Comparison of ENCODE assay signal across 1 cellular context in the genomic region with DNA sequence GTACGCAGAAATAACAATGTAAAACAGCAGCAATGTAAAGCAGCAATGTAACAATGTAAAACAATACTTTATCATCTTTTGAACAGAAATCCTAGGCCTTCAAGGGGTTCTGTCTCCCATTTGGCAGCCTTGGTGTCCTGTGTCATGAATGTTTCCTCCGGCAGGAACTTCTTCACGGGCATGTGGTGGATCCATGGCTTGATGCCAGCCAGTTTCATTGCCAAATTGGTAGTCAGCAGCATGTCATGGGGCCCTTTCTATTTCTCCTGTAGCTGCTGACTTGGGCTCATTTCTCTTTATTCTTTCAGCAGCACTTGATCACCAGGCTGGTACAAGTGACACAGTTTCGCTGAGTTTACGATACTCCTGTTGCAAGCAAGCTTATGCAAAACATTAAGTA.
TF ChIP-seq lines count a peak whose summit lies in the region.

No MANE protein-coding gene starts in this region.

TF ChIP-seq in GM23338, 12 proteins besides CTCF, POLR2A, EP300 and RAD21 (continued from another document):
- TF ChIP-seq, protein P1, sequence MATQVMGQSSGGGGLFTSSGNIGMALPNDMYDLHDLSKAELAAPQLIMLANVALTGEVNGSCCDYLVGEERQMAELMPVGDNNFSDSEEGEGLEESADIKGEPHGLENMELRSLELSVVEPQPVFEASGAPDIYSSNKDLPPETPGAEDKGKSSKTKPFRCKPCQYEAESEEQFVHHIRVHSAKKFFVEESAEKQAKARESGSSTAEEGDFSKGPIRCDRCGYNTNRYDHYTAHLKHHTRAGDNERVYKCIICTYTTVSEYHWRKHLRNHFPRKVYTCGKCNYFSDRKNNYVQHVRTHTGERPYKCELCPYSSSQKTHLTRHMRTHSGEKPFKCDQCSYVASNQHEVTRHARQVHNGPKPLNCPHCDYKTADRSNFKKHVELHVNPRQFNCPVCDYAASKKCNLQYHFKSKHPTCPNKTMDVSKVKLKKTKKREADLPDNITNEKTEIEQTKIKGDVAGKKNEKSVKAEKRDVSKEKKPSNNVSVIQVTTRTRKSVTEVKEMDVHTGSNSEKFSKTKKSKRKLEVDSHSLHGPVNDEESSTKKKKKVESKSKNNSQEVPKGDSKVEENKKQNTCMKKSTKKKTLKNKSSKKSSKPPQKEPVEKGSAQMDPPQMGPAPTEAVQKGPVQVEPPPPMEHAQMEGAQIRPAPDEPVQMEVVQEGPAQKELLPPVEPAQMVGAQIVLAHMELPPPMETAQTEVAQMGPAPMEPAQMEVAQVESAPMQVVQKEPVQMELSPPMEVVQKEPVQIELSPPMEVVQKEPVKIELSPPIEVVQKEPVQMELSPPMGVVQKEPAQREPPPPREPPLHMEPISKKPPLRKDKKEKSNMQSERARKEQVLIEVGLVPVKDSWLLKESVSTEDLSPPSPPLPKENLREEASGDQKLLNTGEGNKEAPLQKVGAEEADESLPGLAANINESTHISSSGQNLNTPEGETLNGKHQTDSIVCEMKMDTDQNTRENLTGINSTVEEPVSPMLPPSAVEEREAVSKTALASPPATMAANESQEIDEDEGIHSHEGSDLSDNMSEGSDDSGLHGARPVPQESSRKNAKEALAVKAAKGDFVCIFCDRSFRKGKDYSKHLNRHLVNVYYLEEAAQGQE (IDR thresholded peaks at IDR 0.05; ENCODE audit: unreplicated experiment), result no peak
- TF ChIP-seq, protein P2, sequence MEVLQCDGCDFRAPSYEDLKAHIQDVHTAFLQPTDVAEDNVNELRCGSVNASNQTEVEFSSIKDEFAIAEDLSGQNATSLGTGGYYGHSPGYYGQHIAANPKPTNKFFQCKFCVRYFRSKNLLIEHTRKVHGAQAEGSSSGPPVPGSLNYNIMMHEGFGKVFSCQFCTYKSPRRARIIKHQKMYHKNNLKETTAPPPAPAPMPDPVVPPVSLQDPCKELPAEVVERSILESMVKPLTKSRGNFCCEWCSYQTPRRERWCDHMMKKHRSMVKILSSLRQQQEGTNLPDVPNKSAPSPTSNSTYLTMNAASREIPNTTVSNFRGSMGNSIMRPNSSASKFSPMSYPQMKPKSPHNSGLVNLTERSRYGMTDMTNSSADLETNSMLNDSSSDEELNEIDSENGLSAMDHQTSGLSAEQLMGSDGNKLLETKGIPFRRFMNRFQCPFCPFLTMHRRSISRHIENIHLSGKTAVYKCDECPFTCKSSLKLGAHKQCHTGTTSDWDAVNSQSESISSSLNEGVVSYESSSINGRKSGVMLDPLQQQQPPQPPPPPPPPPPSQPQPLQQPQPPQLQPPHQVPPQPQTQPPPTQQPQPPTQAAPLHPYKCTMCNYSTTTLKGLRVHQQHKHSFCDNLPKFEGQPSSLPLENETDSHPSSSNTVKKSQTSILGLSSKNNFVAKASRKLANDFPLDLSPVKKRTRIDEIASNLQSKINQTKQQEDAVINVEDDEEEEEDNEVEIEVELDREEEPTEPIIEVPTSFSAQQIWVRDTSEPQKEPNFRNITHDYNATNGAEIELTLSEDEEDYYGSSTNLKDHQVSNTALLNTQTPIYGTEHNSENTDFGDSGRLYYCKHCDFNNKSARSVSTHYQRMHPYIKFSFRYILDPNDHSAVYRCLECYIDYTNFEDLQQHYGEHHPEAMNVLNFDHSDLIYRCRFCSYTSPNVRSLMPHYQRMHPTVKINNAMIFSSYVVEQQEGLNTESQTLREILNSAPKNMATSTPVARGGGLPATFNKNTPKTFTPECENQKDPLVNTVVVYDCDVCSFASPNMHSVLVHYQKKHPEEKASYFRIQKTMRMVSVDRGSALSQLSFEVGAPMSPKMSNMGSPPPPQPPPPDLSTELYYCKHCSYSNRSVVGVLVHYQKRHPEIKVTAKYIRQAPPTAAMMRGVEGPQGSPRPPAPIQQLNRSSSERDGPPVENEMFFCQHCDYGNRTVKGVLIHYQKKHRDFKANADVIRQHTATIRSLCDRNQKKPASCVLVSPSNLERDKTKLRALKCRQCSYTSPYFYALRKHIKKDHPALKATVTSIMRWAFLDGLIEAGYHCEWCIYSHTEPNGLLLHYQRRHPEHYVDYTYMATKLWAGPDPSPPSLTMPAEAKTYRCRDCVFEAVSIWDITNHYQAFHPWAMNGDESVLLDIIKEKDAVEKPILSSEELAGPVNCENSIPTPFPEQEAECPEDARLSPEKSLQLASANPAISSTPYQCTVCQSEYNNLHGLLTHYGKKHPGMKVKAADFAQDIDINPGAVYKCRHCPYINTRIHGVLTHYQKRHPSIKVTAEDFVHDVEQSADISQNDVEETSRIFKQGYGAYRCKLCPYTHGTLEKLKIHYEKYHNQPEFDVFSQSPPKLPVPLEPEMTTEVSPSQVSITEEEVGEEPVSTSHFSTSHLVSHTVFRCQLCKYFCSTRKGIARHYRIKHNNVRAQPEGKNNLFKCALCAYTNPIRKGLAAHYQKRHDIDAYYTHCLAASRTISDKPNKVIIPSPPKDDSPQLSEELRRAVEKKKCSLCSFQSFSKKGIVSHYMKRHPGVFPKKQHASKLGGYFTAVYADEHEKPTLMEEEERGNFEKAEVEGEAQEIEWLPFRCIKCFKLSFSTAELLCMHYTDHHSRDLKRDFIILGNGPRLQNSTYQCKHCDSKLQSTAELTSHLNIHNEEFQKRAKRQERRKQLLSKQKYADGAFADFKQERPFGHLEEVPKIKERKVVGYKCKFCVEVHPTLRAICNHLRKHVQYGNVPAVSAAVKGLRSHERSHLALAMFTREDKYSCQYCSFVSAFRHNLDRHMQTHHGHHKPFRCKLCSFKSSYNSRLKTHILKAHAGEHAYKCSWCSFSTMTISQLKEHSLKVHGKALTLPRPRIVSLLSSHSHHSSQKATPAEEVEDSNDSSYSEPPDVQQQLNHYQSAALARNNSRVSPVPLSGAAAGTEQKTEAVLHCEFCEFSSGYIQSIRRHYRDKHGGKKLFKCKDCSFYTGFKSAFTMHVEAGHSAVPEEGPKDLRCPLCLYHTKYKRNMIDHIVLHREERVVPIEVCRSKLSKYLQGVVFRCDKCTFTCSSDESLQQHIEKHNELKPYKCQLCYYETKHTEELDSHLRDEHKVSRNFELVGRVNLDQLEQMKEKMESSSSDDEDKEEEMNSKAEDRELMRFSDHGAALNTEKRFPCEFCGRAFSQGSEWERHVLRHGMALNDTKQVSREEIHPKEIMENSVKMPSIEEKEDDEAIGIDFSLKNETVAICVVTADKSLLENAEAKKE (CRISPR knock-in tag; IDR thresholded peaks at IDR 0.05), result no peak
- TF ChIP-seq ZNF331 (CRISPR knock-in tag; IDR thresholded peaks at IDR 0.05; ENCODE audit: low read depth) (no peak), POLR2AphosphoS5 (IDR thresholded peaks at IDR 0.05; ENCODE audit: low read depth) (no peak), JUNB (IDR thresholded peaks at IDR 0.05; ENCODE audit: unreplicated experiment) (no peak), ZNF114 (CRISPR knock-in tag; IDR thresholded peaks at IDR 0.05) (no peak), EZH2 (IDR thresholded peaks at IDR 0.05; ENCODE audit: low read depth, unreplicated experiment) (no peak), STAT1 (IDR thresholded peaks at IDR 0.05; ENCODE audit: unreplicated experiment) (no peak), CREB1 (CRISPR knock-in tag; IDR thresholded peaks at IDR 0.05; ENCODE audit: low read depth) (no peak), EZH2phosphoT487 (IDR thresholded peaks at IDR 0.05; ENCODE audit: unreplicated experiment) (no peak)
- TF ChIP-seq, protein P3, sequence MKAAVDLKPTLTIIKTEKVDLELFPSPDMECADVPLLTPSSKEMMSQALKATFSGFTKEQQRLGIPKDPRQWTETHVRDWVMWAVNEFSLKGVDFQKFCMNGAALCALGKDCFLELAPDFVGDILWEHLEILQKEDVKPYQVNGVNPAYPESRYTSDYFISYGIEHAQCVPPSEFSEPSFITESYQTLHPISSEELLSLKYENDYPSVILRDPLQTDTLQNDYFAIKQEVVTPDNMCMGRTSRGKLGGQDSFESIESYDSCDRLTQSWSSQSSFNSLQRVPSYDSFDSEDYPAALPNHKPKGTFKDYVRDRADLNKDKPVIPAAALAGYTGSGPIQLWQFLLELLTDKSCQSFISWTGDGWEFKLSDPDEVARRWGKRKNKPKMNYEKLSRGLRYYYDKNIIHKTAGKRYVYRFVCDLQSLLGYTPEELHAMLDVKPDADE (IDR thresholded peaks at IDR 0.05), result no peak
